8 cellular contexts compared by ENCODE assay signal in genomic region chr2:68251187-68251854, GRCh38. TPM values are rescaled to one million over a fixed set of nuclear protein-coding genes. Genes with fewer than 3 reads are reported as not detected.
A peak's percentile ranks its signal among the peaks of the same experiment; 100 is the strongest.
DNase-seq lines count a peak whose midpoint lies in the region; ATAC-seq and TF ChIP-seq lines count a peak whose summit lies in the region.

No MANE protein-coding gene starts in this region.

- intact Hi-C loops in CD4-positive, alpha-beta T cell (cut with DNase I, micrococcal nuclease): loop anchor here (1.0 to 5.0 kb wide), 4 partner anchors 45 to 189 kb away; partner anchors contain the start of genes C1D (in 1 of the 2) and PNO1 (in 1 of the 2)

- H3K27ac ChIP-seq in CD4-positive, alpha-beta T cell (ENCODE audit: low read depth, low read length): peak overlapping the region; percentile 92

- ATAC-seq in CD4-positive, alpha-beta T cell (ENCODE audit: poor library complexity): peak; percentile 72
- ATAC-seq in GM19455 (IDR thresholded peaks at IDR 0.05; ENCODE audit: unreplicated experiment): peak; percentile 59

- TF ChIP-seq CTCF in CD4-positive, alpha-beta T cell (IDR thresholded peaks at IDR 0.05): peak; percentile 80

- no peaks in the 10 kb centered on the region for H3K27me3 ChIP-seq in CD4-positive, alpha-beta T cell (ENCODE audit: control insufficient read depth, insufficient read depth, low read length)

- H3K4me3 Mint-ChIP-seq in CD4-positive, alpha-beta T cell: peak overlapping the region; percentile 94

- H3K9me3 ChIP-seq in CD4-positive, alpha-beta T cell (ENCODE audit: control insufficient read depth, low read length): no peaks in the 10 kb centered on the region

- peak; percentile 60 to 82 (median 69) for DNase-seq in CD4-positive, alpha-beta T cell
- DNase-seq in HK-2 (ENCODE audit: unreplicated experiment) (peak; percentile 68), NCI-H82 treated with DMSO at 0.1 percent for 48 hours (lab: John Stamatoyannopoulos, UW; ENCODE audit: unreplicated experiment) (peak; percentile 86), medulla oblongata (ENCODE audit: extremely low spot score) (peak; percentile 81)
- DNase-seq in activated CD8-positive, alpha-beta memory T cell treated with anti-CD3 and anti-CD28 coated beads for 1 hour (ENCODE audit: extremely low read depth in 1 of 2, low read depth in 1 of 2): peak; percentile 49 to 51
- DNase-seq in effector CD8-positive, alpha-beta T cell (lab: John Stamatoyannopoulos, UW): peak; percentile 53
- peak; percentile 46 for DNase-seq in stimulated activated CD8-positive, alpha-beta memory T cell treated with anti-CD3 and anti-CD28 coated beads, Interleukin-15, amount 100 ng/mL, for 1 hour (ENCODE audit: low read depth)

- CTCF ChIA-PET in CD4-positive, alpha-beta T cell (lab: Charles Lee): interaction anchor here (1.0 to 1.7 kb wide), 3 partner anchors 51 to 63 kb away, joined by 3 to 4 read pairs (median 3); no protein-coding TSS in a partner anchor

- no peak overlapping the region for H3K27ac Mint-ChIP-seq in CD4-positive, alpha-beta T cell

- POLR2A ChIA-PET in CD4-positive, alpha-beta T cell (lab: Charles Lee): interaction anchor here (0.6 to 6.2 kb wide), 15 partner anchors 13 to 490 kb away, joined by 3 to 95 read pairs (median 4); partner anchors contain the start of gene PNO1

- peaks cover 50% of the 10 kb centered on the region for H3K4me1 Mint-ChIP-seq in CD4-positive, alpha-beta T cell (ENCODE audit: low read depth)

- H3K9me3 Mint-ChIP-seq in CD4-positive, alpha-beta T cell: no peaks in the 10 kb centered on the region

- H3K27me3 Mint-ChIP-seq in CD4-positive, alpha-beta T cell: peaks cover 5% of the 10 kb centered on the region

- H3K36me3 Mint-ChIP-seq in CD4-positive, alpha-beta T cell (ENCODE audit: low read depth): peaks cover 30% of the 10 kb centered on the region

RNA-seq across cellular contexts. Expression of gene PPP3R1, which starts 1.0 kb away (rescaled TPM):
- total RNA-seq in CD4-positive, alpha-beta T cell: 10 to 100 TPM; 69.8 to 70.3 TPM

Comparison
In these comparisons a context has a peak if more than half of its experiments do, and no peak if none do; other contexts are left out.
1. Peak in every context shown above with its lines: DNase-seq, ATAC-seq and H3K27ac ChIP-seq.